In the genomic region with DNA sequence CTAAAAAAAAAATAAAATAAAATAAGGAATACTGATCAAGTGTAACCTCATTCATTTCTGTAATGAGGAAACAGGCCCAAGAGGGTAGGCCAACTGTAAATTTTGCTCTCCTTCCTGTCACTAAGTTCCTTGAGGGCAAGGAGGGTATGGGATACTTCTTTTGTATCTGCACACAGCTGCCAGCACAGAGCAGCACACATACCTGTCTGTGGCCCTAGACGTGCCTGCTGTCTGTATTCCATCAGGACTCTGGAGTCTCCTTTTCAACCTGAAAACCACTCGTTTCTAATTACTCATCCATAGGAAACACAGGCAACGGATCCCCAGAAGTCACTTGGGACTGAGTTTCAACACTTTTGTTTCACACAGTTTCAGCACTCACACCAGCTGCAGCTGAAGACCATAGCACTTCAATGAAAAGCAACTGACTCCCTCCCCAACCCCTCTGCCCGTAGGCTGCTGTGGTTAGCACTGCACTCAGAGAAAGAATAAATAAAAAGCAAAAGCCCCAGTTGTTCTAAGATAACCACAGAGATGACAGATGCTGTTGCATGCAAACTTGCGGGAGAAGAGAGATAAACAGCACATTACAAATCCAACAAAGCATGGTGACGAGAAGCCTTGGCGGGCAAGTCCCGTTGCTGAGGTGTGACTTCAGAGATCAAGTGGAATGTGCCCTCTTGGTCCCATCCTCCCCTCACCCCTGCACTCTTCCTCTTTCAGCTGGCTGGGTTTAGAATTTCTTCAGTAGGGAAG, we compare ENCODE assay signal across 9 cellular contexts. TPM values are rescaled to one million over a fixed set of nuclear protein-coding genes. Genes with fewer than 3 reads are reported as not detected.
DNase-seq lines count a peak whose midpoint lies in the region; ATAC-seq and TF ChIP-seq lines count a peak whose summit lies in the region.
"Had no signal": no experiment of that assay in that cellular context is flagged by ENCODE, and none has a peak within 500 bp of the region (broad histone marks: within the 10 kb centered on the region; RNA-seq: fewer than 3 reads in every experiment).

No MANE protein-coding gene starts in this region.

- H3K27me3 ChIP-seq in Caco-2 (replicated peaks; ENCODE audit: control insufficient read depth, insufficient read depth, low read length): no peaks in the 10 kb centered on the region

- peak overlapping the region; percentile 73 for H3K27ac Mint-ChIP-seq in activated CD4-positive, alpha-beta T cell treated with anti-CD3 and anti-CD28 coated beads for 36 hours
- H3K27ac Mint-ChIP-seq in glutamatergic neuron (ENCODE audit: unreplicated experiment) (peak overlapping the region; percentile 52), Caco-2 (ENCODE audit: unreplicated experiment) (no peak overlapping the region)

- no peaks in the 10 kb centered on the region for H3K27me3 Mint-ChIP-seq in activated CD4-positive, alpha-beta T cell treated with anti-CD3 and anti-CD28 coated beads for 36 hours
- H3K27me3 Mint-ChIP-seq in glutamatergic neuron (ENCODE audit: unreplicated experiment): no peaks in the 10 kb centered on the region
- H3K27me3 Mint-ChIP-seq in Caco-2 (ENCODE audit: insufficient read depth, unreplicated experiment): peaks cover 5% of the 10 kb centered on the region

- no peaks in the 10 kb centered on the region for H3K9me3 ChIP-seq in Caco-2

- H3K4me1 Mint-ChIP-seq in activated CD4-positive, alpha-beta T cell treated with anti-CD3 and anti-CD28 coated beads for 36 hours: peaks cover 37% of the 10 kb centered on the region
- H3K4me1 Mint-ChIP-seq in glutamatergic neuron (ENCODE audit: low read depth, unreplicated experiment): peaks cover 32% of the 10 kb centered on the region
- H3K4me1 Mint-ChIP-seq in Caco-2 (ENCODE audit: low read depth, unreplicated experiment): no peaks in the 10 kb centered on the region

- H3K9me3 Mint-ChIP-seq in activated CD4-positive, alpha-beta T cell treated with anti-CD3 and anti-CD28 coated beads for 36 hours (ENCODE audit: low read depth): peaks cover 1% of the 10 kb centered on the region
- no peaks in the 10 kb centered on the region for H3K9me3 Mint-ChIP-seq in glutamatergic neuron (ENCODE audit: unreplicated experiment)
- H3K9me3 Mint-ChIP-seq in Caco-2 (ENCODE audit: unreplicated experiment): no peaks in the 10 kb centered on the region

- DNase-seq in activated CD4-positive, alpha-beta T cell treated with anti-CD3 and anti-CD28 coated beads for 36 hours: peak; percentile 72
- no peak for DNase-seq in activated CD4-positive, alpha-beta T cell treated with anti-CD3 and anti-CD28 coated beads for 1 hour
- peak; percentile 80 for DNase-seq in SIG-M5 (lab: John Stamatoyannopoulos, UW)
- no peak for DNase-seq in glutamatergic neuron
- no peak for DNase-seq in iPS-NIHi11 (ENCODE audit: low spot score)
- DNase-seq in hepatic stellate cell (ENCODE audit: low spot score): no peak
- DNase-seq in Caco-2: no peak

- H3K4me3 Mint-ChIP-seq in activated CD4-positive, alpha-beta T cell treated with anti-CD3 and anti-CD28 coated beads for 36 hours: peak overlapping the region; percentile 7
- H3K4me3 Mint-ChIP-seq in glutamatergic neuron (ENCODE audit: unreplicated experiment) (no peak overlapping the region), Caco-2 (ENCODE audit: unreplicated experiment) (no peak overlapping the region)

- no peaks in the 10 kb centered on the region for H3K36me3 ChIP-seq in Caco-2 (ENCODE audit: control insufficient read depth, insufficient read depth, low read length)

- BruUV-seq in Caco-2 (replicated peaks; lab: Mats Ljungman, UMichigan): no TSS peak

- TF ChIP-seq CTCF in glutamatergic neuron (IDR thresholded peaks at IDR 0.05; ENCODE audit: partially characterized antibody, unreplicated experiment) (no peak), Caco-2 (IDR thresholded peaks at IDR 0.05; ENCODE audit: insufficient read depth in 1 of 2, low read depth in 1 of 2, low read length in 1 of 2, severe bottlenecking in 1 of 2, unreplicated experiment in 1 of 2) (no peak)

- POLR2A ChIA-PET in activated CD4-positive, alpha-beta T cell treated with anti-CD3 and anti-CD28 coated beads for 36 hours (lab: Charles Lee): interaction anchor here (0.8 kb wide), 1 partner anchor 15 kb away, joined by 3 read pairs; no protein-coding TSS in a partner anchor
- POLR2A ChIA-PET in Caco-2 (lab: Charles Lee): no interaction called here

- H3K36me3 Mint-ChIP-seq in activated CD4-positive, alpha-beta T cell treated with anti-CD3 and anti-CD28 coated beads for 36 hours (ENCODE audit: low read depth): peaks cover 52% of the 10 kb centered on the region
- H3K36me3 Mint-ChIP-seq in glutamatergic neuron (ENCODE audit: unreplicated experiment) (no peaks in the 10 kb centered on the region), Caco-2 (ENCODE audit: insufficient read depth, unreplicated experiment) (no peaks in the 10 kb centered on the region)

- H3K4me1 ChIP-seq in Caco-2: no peaks in the 10 kb centered on the region
- H3K4me1 ChIP-seq: A549 had no signal

- no peak overlapping the region for H3K4me3 ChIP-seq in Caco-2 (ENCODE audit: low read depth, low read length)
- H3K4me3 ChIP-seq: A549 had no signal

- intact Hi-C loops in activated CD4-positive, alpha-beta T cell treated with anti-CD3 and anti-CD28 coated beads for 36 hours (cut with DNase I, micrococcal nuclease): loop anchor here (1.0 to 2.0 kb wide), 2 partner anchors 24 to 25 kb away; a partner anchor contains a TSS
- intact Hi-C loops in Caco-2 (cut with micrococcal nuclease; ENCODE audit: unreplicated experiment): no loop called here

- ATAC-seq in activated CD4-positive, alpha-beta T cell treated with anti-CD3 and anti-CD28 coated beads for 36 hours: peak; percentile 87
- peak; percentile 90 for ATAC-seq in HG03039 (IDR thresholded peaks at IDR 0.05; ENCODE audit: unreplicated experiment)
- ATAC-seq: A549 had no signal

- CTCF ChIA-PET in activated CD4-positive, alpha-beta T cell treated with anti-CD3 and anti-CD28 coated beads for 36 hours (lab: Charles Lee): interaction anchor here (1.0 to 1.4 kb wide), 3 partner anchors 14 to 49 kb away, joined by 3 to 4 read pairs (median 3); a partner anchor contains a TSS
- CTCF ChIA-PET in Caco-2 (lab: Charles Lee): no interaction called here

RNA-seq across cellular contexts. Expression of a gene that starts 24.9 kb away (rescaled TPM):
- 10 to 100 TPM; 19.2 to 22.5 TPM for total RNA-seq in activated CD4-positive, alpha-beta T cell treated with anti-CD3 and anti-CD28 coated beads for 36 hours
- 4.5 TPM for total RNA-seq in glutamatergic neuron (ENCODE audit: unreplicated experiment)
- total RNA-seq in Caco-2 (2022): 15.4 and 16.5 TPM in 2 replicates

Comparison
In these comparisons a context has a peak if more than half of its experiments do, and no peak if none do; other contexts are left out.
1. DNase-seq: peak in activated CD4-positive, alpha-beta T cell treated with anti-CD3 and anti-CD28 coated beads for 36 hours (single experiment) and SIG-M5 (single experiment); none in activated CD4-positive, alpha-beta T cell treated with anti-CD3 and anti-CD28 coated beads for 1 hour (single experiment), glutamatergic neuron (single experiment), iPS-NIHi11 (single experiment), hepatic stellate cell (single experiment) and Caco-2 (0 of 2).